Comparison of ENCODE assay signal across 28 cellular contexts in the genomic region with DNA sequence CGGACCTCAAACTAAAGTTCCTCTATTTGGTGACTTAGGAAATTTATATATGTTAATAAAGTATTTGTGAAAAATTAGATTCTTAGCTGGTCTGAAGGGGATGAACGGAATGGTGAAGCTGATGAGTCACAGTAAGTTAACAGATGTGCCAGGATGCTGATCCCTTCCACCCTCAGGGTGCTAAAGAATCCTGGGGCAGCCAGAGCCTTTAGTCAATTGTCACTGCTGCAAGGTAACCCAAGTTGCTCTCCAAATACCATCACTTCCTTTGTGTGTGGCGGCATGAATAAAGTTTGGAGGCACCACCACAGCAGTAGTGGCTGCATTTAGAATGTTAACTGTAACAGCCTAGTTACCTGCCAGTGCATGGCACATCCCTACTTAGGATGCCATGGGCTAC.
DNase-seq lines count a peak whose midpoint lies in the region; ATAC-seq, FAIRE-seq and TF ChIP-seq lines count a peak whose summit lies in the region.
"Had no signal": no experiment of that assay in that cellular context is flagged by ENCODE, and none has a peak within 500 bp of the region (broad histone marks: within the 10 kb centered on the region; RNA-seq: fewer than 3 reads in every experiment).

No MANE protein-coding gene starts in this region.

- no peak for TF ChIP-seq CTCF in fibroblast of the aortic adventitia (IDR thresholded peaks at IDR 0.05; ENCODE audit: insufficient read depth, low read length)

- ATAC-seq in GM21515 (IDR thresholded peaks at IDR 0.05; ENCODE audit: unreplicated experiment): no peak
- ATAC-seq: body of pancreas, HCT116, left lung had no signal

- DNase-seq in DMS 273 (lab: John Stamatoyannopoulos, UW; ENCODE audit: unreplicated experiment) (peak; percentile 10), DMS 273 treated with DMSO at 0.1 percent for 48 hours (lab: John Stamatoyannopoulos, UW) (no peak), RCC 7860 (ENCODE audit: low spot score) (no peak), fibroblast of the aortic adventitia (ENCODE audit: low read depth) (peak; percentile 2), urothelium cell line (ENCODE audit: low spot score) (no peak), amygdala (lab: John Stamatoyannopoulos, UW) (no peak)
- DNase-seq in activated CD8-positive, alpha-beta memory T cell treated with anti-CD3 and anti-CD28 coated beads, Interleukin-2, amount 50 U/mL, for 48 hours: no peak
- DNase-seq: activated CD4-positive, alpha-beta memory T cell treated with anti-CD3 and anti-CD28 coated beads for 36 hours; activated CD4-positive, alpha-beta T cell treated with anti-CD3 and anti-CD28 coated beads for 1 hour; activated naive CD4-positive, alpha-beta T cell treated with Interleukin-2 at 50 U/mL for 16 hours; body of pancreas; C1 segment of cervical spinal cord; cerebellar nuclear complex; dermis blood vessel endothelial cell; esophagus squamous epithelium; GF-D8; hippocampal formation; left lung; NCI-H1694; NCI-H510A; NK-92 treated with Interleukin-12 subunit alpha and Interleukin-12 subunit beta, amount 100 ng/mL, for 24 hours; ovary; Right ventricle myocardium superior; stimulated activated naive CD4-positive, alpha-beta T cell had no signal

- FAIRE-seq in RCC 7860 (lab: Jason Lieb, UNC): peak; percentile 27
- peak; percentile 76 for FAIRE-seq in urothelium cell line (lab: Jason Lieb, UNC)
- FAIRE-seq: endometrium had no signal

- H3K4me3 ChIP-seq in fibroblast of the aortic adventitia (ENCODE audit: low read depth, low read length): no peak overlapping the region
- H3K4me3 ChIP-seq: body of pancreas, esophagus squamous epithelium, left lung, ovary, smooth muscle cell had no signal

Comparison
In these comparisons a context has a peak if more than half of its experiments do, and no peak if none do; other contexts are left out.
1. DNase-seq: peak in DMS 273 (single experiment) and fibroblast of the aortic adventitia (single experiment); none in DMS 273 treated with DMSO at 0.1 percent for 48 hours (single experiment), RCC 7860 (single experiment), urothelium cell line (single experiment), amygdala (0 of 56) and activated CD8-positive, alpha-beta memory T cell treated with anti-CD3 and anti-CD28 coated beads, Interleukin-2, amount 50 U/mL, for 48 hours (single experiment).